Comparison of ENCODE assay signal across 11 cellular contexts in the genomic region with DNA sequence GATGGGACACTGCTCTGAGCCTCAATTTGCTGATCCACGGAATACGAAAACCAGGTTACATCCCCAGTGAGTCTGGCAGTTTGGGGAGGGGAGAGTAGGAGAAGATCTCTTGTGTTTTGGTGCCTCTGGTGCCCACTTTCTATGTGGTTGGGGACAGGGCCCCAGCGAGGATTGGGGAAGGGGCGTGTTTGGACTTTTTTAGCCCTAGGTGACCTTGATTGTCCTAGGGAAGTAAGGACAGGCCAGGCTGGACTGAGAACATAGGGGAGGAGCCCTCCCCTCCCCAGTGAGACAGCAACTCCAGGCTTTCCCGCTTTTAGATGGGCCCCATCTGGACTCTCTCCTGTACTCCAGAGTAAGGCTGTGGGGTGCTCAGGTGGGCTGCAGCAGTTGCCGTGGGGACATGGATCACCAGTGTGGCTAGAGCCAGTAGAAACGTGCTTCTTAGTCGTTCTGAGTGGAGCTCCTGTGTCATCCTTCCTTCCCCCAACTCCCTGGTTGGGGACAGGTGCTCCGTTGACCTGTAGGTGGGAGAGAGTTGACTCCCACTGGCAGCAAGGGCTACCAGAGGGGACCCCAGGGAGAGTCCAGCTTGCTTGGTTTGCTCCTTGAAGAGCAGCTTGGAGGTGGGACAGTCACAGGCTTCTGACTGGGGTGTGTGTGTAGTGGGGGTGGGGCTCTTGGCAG. TPM values are rescaled to one million over a fixed set of nuclear protein-coding genes. Genes with fewer than 3 reads are reported as not detected.
DNase-seq lines count a peak whose midpoint lies in the region; ATAC-seq and TF ChIP-seq lines count a peak whose summit lies in the region.
"Had no signal": no experiment of that assay in that cellular context is flagged by ENCODE, and none has a peak within 500 bp of the region (broad histone marks: within the 10 kb centered on the region; RNA-seq: fewer than 3 reads in every experiment).

No MANE protein-coding gene starts in this region.

- H3K9ac ChIP-seq in Karpas-422 (ENCODE audit: low read length): peak overlapping the region; percentile 68

- TF ChIP-seq CTCF in choroid plexus epithelial cell (conservative IDR thresholded peaks at IDR 0.05; ENCODE audit: low read depth, low read length) (no peak), brain microvascular endothelial cell (IDR thresholded peaks at IDR 0.05; ENCODE audit: low read depth, low read length, missing control alignments) (no peak)

- H3K36me3 ChIP-seq in ACC112 (ENCODE audit: insufficient read depth, low read length) (peaks cover 9% of the 10 kb centered on the region; the same call in 1 of the 2 replicates), Karpas-422 (ENCODE audit: insufficient read depth, low read length) (peaks cover 5% of the 10 kb centered on the region), brain microvascular endothelial cell (replicated peaks) (peaks cover 42% of the 10 kb centered on the region)

- peak overlapping the region; percentile 98 to 100 (median 100) for H3K27ac Mint-ChIP-seq in naive thymus-derived CD8-positive, alpha-beta T cell

- H3K9me3 ChIP-seq in Karpas-422 (ENCODE audit: low read length): no peaks in the 10 kb centered on the region

- in situ Hi-C loops in brain microvascular endothelial cell (cut with HindIII; ENCODE audit: low pct_ligation_motif_present, low sequenced_read_pairs): no loop called here

- H3K4me3 ChIP-seq in ACC112 (ENCODE audit: low read depth, low read length): peak overlapping the region; percentile 66
- H3K4me3 ChIP-seq in Karpas-422 (ENCODE audit: low read length): peak overlapping the region; percentile 53
- H3K4me3 ChIP-seq in choroid plexus epithelial cell (ENCODE audit: low read depth, low read length): peak overlapping the region; percentile 8
- no peak overlapping the region for H3K4me3 ChIP-seq in brain microvascular endothelial cell (ENCODE audit: low read depth, low read length)

- H3K27me3 ChIP-seq in ACC112 (ENCODE audit: insufficient read depth, low read length) (no peaks in the 10 kb centered on the region), Karpas-422 (ENCODE audit: low read length) (no peaks in the 10 kb centered on the region), brain microvascular endothelial cell (replicated peaks) (no peaks in the 10 kb centered on the region)

- peaks cover 0 to 2% (median 0%) of the 10 kb centered on the region in 9 donors for H3K9me3 Mint-ChIP-seq in naive thymus-derived CD8-positive, alpha-beta T cell

- H3K4me1 Mint-ChIP-seq in naive thymus-derived CD8-positive, alpha-beta T cell: peaks cover 61 to 91% (median 88%) of the 10 kb centered on the region in 4 donors

- H3K4me1 ChIP-seq in ACC112 (ENCODE audit: control insufficient read depth, insufficient read depth, low read length, unreplicated experiment) (peaks cover 47% of the 10 kb centered on the region), Karpas-422 (ENCODE audit: low read length) (peaks cover 70% of the 10 kb centered on the region)

- ATAC-seq in naive thymus-derived CD8-positive, alpha-beta T cell: no peak
- ATAC-seq in HG03025 (IDR thresholded peaks at IDR 0.05; ENCODE audit: low FRiP score, unreplicated experiment): no peak

- H3K79me2 ChIP-seq in ACC112 (ENCODE audit: control insufficient read depth, insufficient read depth, low read length, unreplicated experiment) (peaks cover 72% of the 10 kb centered on the region), Karpas-422 (ENCODE audit: low read length) (peaks cover 69% of the 10 kb centered on the region)

- POLR2A ChIA-PET in naive thymus-derived CD8-positive, alpha-beta T cell (lab: Charles Lee): interaction anchor here (0.5 to 17.6 kb wide), 8 partner anchors 8 to 539 kb away, joined by 3 to 301 read pairs (median 6); partner anchors contain the start of genes ACTMAP, COQ8B, ITPKC and MIA

- H4K20me1 ChIP-seq in Karpas-422 (ENCODE audit: insufficient read depth, low read depth, low read length): peaks cover 58% of the 10 kb centered on the region

- no peaks in the 10 kb centered on the region for H3K9me2 ChIP-seq in Karpas-422 (replicated peaks; ENCODE audit: insufficient read depth, low read length)

- peak overlapping the region; percentile 81 to 98 (median 94) for H3K4me3 Mint-ChIP-seq in naive thymus-derived CD8-positive, alpha-beta T cell

- peak overlapping the region; percentile 85 for H3K4me2 ChIP-seq in Karpas-422 (ENCODE audit: low read depth, low read length, poor library complexity, severe bottlenecking)

- no peak overlapping the region for H3K27ac ChIP-seq in ACC112 (ENCODE audit: low read depth, low read length)
- H3K27ac ChIP-seq in Karpas-422 (ENCODE audit: low read length): peak overlapping the region; percentile 82
- no peak overlapping the region for H3K27ac ChIP-seq in brain microvascular endothelial cell

- no peaks in the 10 kb centered on the region for H3K27me3 Mint-ChIP-seq in naive thymus-derived CD8-positive, alpha-beta T cell

- peaks cover 0 to 42% (median 14%) of the 10 kb centered on the region in 3 donors for H3K36me3 Mint-ChIP-seq in naive thymus-derived CD8-positive, alpha-beta T cell

- no peak overlapping the region for H2AFZ ChIP-seq in ACC112 (ENCODE audit: low read length, unreplicated experiment)
- no peak overlapping the region for H2AFZ ChIP-seq in Karpas-422 (ENCODE audit: low read length)

- DNase-seq in Karpas-422 (no peak), choroid plexus epithelial cell (ENCODE audit: low read depth) (no peak), brain microvascular endothelial cell (no peak), HCEC 1CT (no peak), NCI-H748 (lab: John Stamatoyannopoulos, UW; ENCODE audit: unreplicated experiment) (no peak)
- DNase-seq in naive thymus-derived CD8-positive, alpha-beta T cell: no peak
- DNase-seq: amniotic stem cell, NCI-H526 had no signal

RNA-seq across cellular contexts. Expression of gene EGLN2, which starts 4.3 kb away (rescaled TPM):
- total RNA-seq in Karpas-422 (2014; rRNA removed; shearing (Covaris generic); ENCODE audit: low replicate concordance): 49.4 and 111 TPM in 2 replicates
- 100 to 1,000 TPM; 233 to 243 TPM for total RNA-seq in naive thymus-derived CD8-positive, alpha-beta T cell
- polyA plus RNA-seq in naive thymus-derived CD8-positive, alpha-beta T cell: 100 to 1,000 TPM; 104 to 214 (median 153) TPM

RNA-seq across cellular contexts. Expression of gene RAB4B, which starts 25.3 kb away (rescaled TPM):
- 12.5 and 32.9 TPM in 2 replicates for total RNA-seq in Karpas-422 (2014; rRNA removed; shearing (Covaris generic); ENCODE audit: low replicate concordance)
- total RNA-seq in naive thymus-derived CD8-positive, alpha-beta T cell: 10 to 100 TPM; 47.3 to 48.6 TPM
- 10 to 100 TPM; 76.4 to 87.2 (median 87.1) TPM for polyA plus RNA-seq in naive thymus-derived CD8-positive, alpha-beta T cell

RNA-seq across cellular contexts. Expression of gene MIA, which starts 28.0 kb away (rescaled TPM):
- 0.40 TPM in 1 of 2 replicates, not detected in the other for total RNA-seq in Karpas-422 (2014; rRNA removed; shearing (Covaris generic); ENCODE audit: low replicate concordance)
- total RNA-seq in naive thymus-derived CD8-positive, alpha-beta T cell: 1 to 10 TPM in 1 of 2 experiments, not detected in 1; 2.2 TPM
- polyA plus RNA-seq in naive thymus-derived CD8-positive, alpha-beta T cell: not detected
- total RNA-seq: mesenteric fat pad had no signal

RNA-seq across cellular contexts. Expression of gene CYP2A6, which starts 46.9 kb away (rescaled TPM):
- not detected in 2 replicates for total RNA-seq in Karpas-422 (2014; rRNA removed; shearing (Covaris generic); ENCODE audit: low replicate concordance)
- total RNA-seq in naive thymus-derived CD8-positive, alpha-beta T cell: not detected
- not detected for polyA plus RNA-seq in naive thymus-derived CD8-positive, alpha-beta T cell

RNA-seq across cellular contexts. Expression of gene SNRPA, which starts 52.3 kb away (rescaled TPM):
- total RNA-seq in Karpas-422 (2014; rRNA removed; shearing (Covaris generic); ENCODE audit: low replicate concordance): 136 and 173 TPM in 2 replicates
- 10 to 100 TPM; 64.1 to 68.2 TPM for total RNA-seq in naive thymus-derived CD8-positive, alpha-beta T cell
- polyA plus RNA-seq in naive thymus-derived CD8-positive, alpha-beta T cell: 10 to 100 TPM; 45.9 to 62.3 (median 60.4) TPM
